ENCODE assay signal across 10 cellular contexts in genomic region chr2:173750332-173750731, GRCh38.
DNase-seq lines count a peak whose midpoint lies in the region; ATAC-seq and TF ChIP-seq lines count a peak whose summit lies in the region.
"Had no signal": no experiment of that assay in that cellular context is flagged by ENCODE, and none has a peak within 500 bp of the region (broad histone marks: within the 10 kb centered on the region; RNA-seq: fewer than 3 reads in every experiment).

No MANE protein-coding gene starts in this region.

- peaks cover 0 to 16% (median 1%) of the 10 kb centered on the region in 12 donors for H3K4me1 ChIP-seq in heart left ventricle

- no peak overlapping the region for H3K4me3 ChIP-seq in SK-N-MC
- H3K4me3 ChIP-seq in heart left ventricle, result no peak overlapping the region

- TF ChIP-seq CTCF in heart left ventricle (IDR thresholded peaks at IDR 0.05), result peak in 6 of 12 donors; percentile 11 to 43 (median 16)

- peak; percentile 58 to 76 (median 70) for ATAC-seq in heart left ventricle

- H3K36me3 ChIP-seq in SK-N-MC (ENCODE audit: insufficient read depth, low read length) (no peaks in the 10 kb centered on the region), heart left ventricle (no peaks in the 10 kb centered on the region)
- H3K36me3 ChIP-seq: neutrophil had no signal

- H3K27me3 ChIP-seq in heart left ventricle, result peaks cover 0 to 7% (median 0%) of the 10 kb centered on the region in 9 donors

- no peak overlapping the region for H3K27ac ChIP-seq in SK-N-MC
- no peak overlapping the region for H3K27ac ChIP-seq in heart left ventricle
- H3K27ac ChIP-seq: neutrophil had no signal

- no peaks in the 10 kb centered on the region for H3K9me3 ChIP-seq in SK-N-MC (ENCODE audit: low read depth, low read length)
- no peaks in the 10 kb centered on the region for H3K9me3 ChIP-seq in heart left ventricle
- H3K9me3 ChIP-seq: neutrophil had no signal

- no peak for TF ChIP-seq POLR2A in heart left ventricle (IDR thresholded peaks at IDR 0.05)

- intact Hi-C loops in heart left ventricle (cut with DNase I), result loop anchor here in 6 of 10 donors (5.0 to 10.0 kb wide), 5 partner anchors 178 to 592 kb away; no protein-coding TSS in a partner anchor

- WGBS in heart left ventricle, 4 donors, result 22 to 27% (median 25%) methylated on average over 7 of the region's 7 CpGs

- DNase-seq in HCEC 1CT, result peak; percentile 26
- DNase-seq in SK-N-MC (ENCODE audit: low read depth, low spot score), result peak; percentile 24
- DNase-seq in heart left ventricle, result peak in 3 of 5 donors; percentile 15 to 31 (median 29)
- peak; percentile 14 for DNase-seq in renal cortical epithelial cell (ENCODE audit: low read depth)
- no peak for DNase-seq in T-helper 9 cell
- DNase-seq in GDM1 (lab: John Stamatoyannopoulos, UW), result no peak
- no peak for DNase-seq in hypothalamus (lab: John Stamatoyannopoulos, UW)
- DNase-seq: NCI-H2171 treated with DMSO at 0.1 percent for 48 hours, T-helper 2 cell had no signal

- H3K9ac ChIP-seq in SK-N-MC (ENCODE audit: insufficient read length), result no peak overlapping the region

Comparison
In these comparisons a context has a peak if more than half of its experiments do, and no peak if none do; other contexts are left out.
1. DNase-seq: peak in HCEC 1CT (single experiment), SK-N-MC (single experiment), heart left ventricle (3 of 5) and renal cortical epithelial cell (single experiment); none in T-helper 9 cell (single experiment), GDM1 (single experiment) and hypothalamus (0 of 51).